ENCODE assay signal across 20 cellular contexts in genomic region chr1:181221078-181221477, GRCh38.
A peak's percentile ranks its signal among the peaks of the same experiment; 100 is the strongest.
DNase-seq lines count a peak whose midpoint lies in the region; ATAC-seq, FAIRE-seq and TF ChIP-seq lines count a peak whose summit lies in the region.
"Had no signal": no experiment of that assay in that cellular context is flagged by ENCODE, and none has a peak within 500 bp of the region (broad histone marks: within the 10 kb centered on the region; RNA-seq: fewer than 3 reads in every experiment).

No MANE protein-coding gene starts in this region.

- H3K9me3 ChIP-seq in HUES48 (ENCODE audit: control insufficient read depth, insufficient read depth, low read length) (no peaks in the 10 kb centered on the region), H1 (ENCODE audit: insufficient read depth in 2 of 2, low read depth in 1 of 2, low read length in 1 of 2) (no peaks in the 10 kb centered on the region), neuronal stem cell (replicated peaks in 1 of 2; ENCODE audit: control insufficient read depth in 2 of 2, insufficient read depth in 1 of 2, low read depth in 1 of 2, low read length in 2 of 2) (no peaks in the 10 kb centered on the region)

- H3K56ac ChIP-seq in H1 (replicated peaks; ENCODE audit: insufficient read length, low read depth, low read length) = no peak overlapping the region

- H3K4me3 Mint-ChIP-seq in activated CD4-positive, alpha-beta T cell treated with anti-CD3 and anti-CD28 coated beads for 36 hours = no peak overlapping the region
- H3K4me3 Mint-ChIP-seq: CD14-positive monocyte; CD4-positive, alpha-beta memory T cell; GM23338; H9 had no signal

- H3K79me1 ChIP-seq in H1 (ENCODE audit: low read depth, low read length) = no peaks in the 10 kb centered on the region
- H3K79me1 ChIP-seq in neuronal stem cell (ENCODE audit: low read depth, low read length) = no peaks in the 10 kb centered on the region

- H3K36me3 Mint-ChIP-seq in activated CD4-positive, alpha-beta T cell treated with anti-CD3 and anti-CD28 coated beads for 36 hours (ENCODE audit: low read depth) = no peaks in the 10 kb centered on the region
- H3K36me3 Mint-ChIP-seq: CD14-positive monocyte; CD4-positive, alpha-beta memory T cell; IgD-negative memory B cell had no signal

- no peak overlapping the region for H4K5ac ChIP-seq in H1 (ENCODE audit: insufficient read length, low read depth, low read length)

- ATAC-seq in left ventricle myocardium superior (peak; percentile 70), SK-N-SH treated with all-trans-retinoic acid at 6 μM for 48 hours (no peak)
- ATAC-seq in activated CD4-positive, alpha-beta T cell treated with anti-CD3 and anti-CD28 coated beads for 36 hours = no peak
- ATAC-seq: GM23338, HepG2 had no signal

- H3K36me3 ChIP-seq in HUES48 (ENCODE audit: control insufficient read depth, insufficient read depth, low read length) (no peaks in the 10 kb centered on the region), H1 (ENCODE audit: control insufficient read depth in 2 of 4, insufficient read depth in 4 of 4, low read length in 3 of 4) (no peaks in the 10 kb centered on the region), neuronal stem cell (replicated peaks in 1 of 2; ENCODE audit: control insufficient read depth in 2 of 2, insufficient read depth in 2 of 2, low read length in 2 of 2) (no peaks in the 10 kb centered on the region)
- H3K36me3 ChIP-seq: BLaER1 had no signal

- no peak overlapping the region for H3K9ac ChIP-seq in HUES48 (ENCODE audit: low read depth, low read length)
- H3K9ac ChIP-seq in H1 (replicated peaks in 1 of 4; ENCODE audit: extremely low read depth in 1 of 4, low read depth in 3 of 4, low read length in 3 of 4) = no peak overlapping the region
- no peak overlapping the region for H3K9ac ChIP-seq in neuronal stem cell (ENCODE audit: low read depth, low read length, poor library complexity)
- H3K9ac ChIP-seq: BLaER1 had no signal

- WGBS in H1 (ENCODE audit: extremely low coverage in 1 of 2, insufficient coverage in 1 of 2, insufficient read length in 1 of 2, insufficient replicate concordance in 2 of 2, low coverage in 1 of 2, low lambda C conversion rate in 2 of 2, missing lambda C conversion rate in 1 of 2), 2 experiments = 67% methylated on average over 5 of the region's 5 CpGs; no CpG with 5 or more reads in 1 of the 2 experiments
- no CpG with 5 or more reads among the region's 5 CpGs for WGBS in neuronal stem cell (ENCODE audit: extremely low coverage in 2 of 2, insufficient read length in 2 of 2, insufficient replicate concordance in 1 of 2), 2 donors

- TF ChIP-seq EP300 in H1 (IDR thresholded peaks at IDR 0.05; ENCODE audit: borderline replicate concordance in 1 of 2, low read depth in 2 of 2, low read length in 2 of 2) = no peak

- H3K23ac ChIP-seq in H1 (ENCODE audit: insufficient read length) (no peak overlapping the region), neuronal stem cell (ENCODE audit: low read depth, low read length, poor library complexity) (no peak overlapping the region)

- no peak overlapping the region for H4K91ac ChIP-seq in H1 (replicated peaks; ENCODE audit: insufficient read length, low read length)
- H4K91ac ChIP-seq in neuronal stem cell (ENCODE audit: low read depth, low read length, poor library complexity) = no peak overlapping the region

- H3K9me3 Mint-ChIP-seq in activated CD4-positive, alpha-beta T cell treated with anti-CD3 and anti-CD28 coated beads for 36 hours (ENCODE audit: low read depth) = peaks cover 5% of the 10 kb centered on the region

- H3K4me3 ChIP-seq in HUES48 (ENCODE audit: low read depth, low read length) = no peak overlapping the region
- no peak overlapping the region for H3K4me3 ChIP-seq in H1 (ENCODE audit: extremely low read depth in 1 of 4, insufficient read depth in 2 of 4, low read depth in 3 of 4, low read length in 4 of 4)
- no peak overlapping the region for H3K4me3 ChIP-seq in neuronal stem cell (ENCODE audit: low read length in 2 of 2)
- H3K4me3 ChIP-seq: BLaER1, GM23338 had no signal

- no peak for TF ChIP-seq POLR2A in H1 (IDR thresholded peaks at IDR 0.05; ENCODE audit: control extremely low read depth in 1 of 2, low read depth in 2 of 2, low read length in 2 of 2)

- peaks cover 8% of the 10 kb centered on the region for H3K27me3 Mint-ChIP-seq in activated CD4-positive, alpha-beta T cell treated with anti-CD3 and anti-CD28 coated beads for 36 hours

- TF ChIP-seq CTCF in H1 (IDR thresholded peaks at IDR 0.05; ENCODE audit: control extremely low read depth in 1 of 3, insufficient read depth in 1 of 3, low read depth in 1 of 3, low read length in 3 of 3) (no peak), GM10248 (IDR thresholded peaks at IDR 0.05; ENCODE audit: control extremely low read depth, extremely low read depth, low read depth, missing control alignments) (no peak)

- H3K4me2 ChIP-seq in H1 (ENCODE audit: insufficient read depth in 1 of 2, low read depth in 2 of 2, low read length in 2 of 2) (no peak overlapping the region), neuronal stem cell (ENCODE audit: insufficient read depth, low read length, poor library complexity, severe bottlenecking) (no peak overlapping the region)
- H3K4me2 ChIP-seq: BLaER1, GM23338 had no signal

- CTCF ChIA-PET in H1 (lab: Charles Lee; ENCODE audit: partially characterized antibody) = interaction anchor here (0.8 kb wide), 1 partner anchor 126 kb away, joined by 3 read pairs; no protein-coding TSS in a partner anchor
- CTCF ChIA-PET in GM10248 (lab: Yijun Ruan, JAX) = no interaction called here
- CTCF ChIA-PET in activated CD4-positive, alpha-beta T cell treated with anti-CD3 and anti-CD28 coated beads for 36 hours (lab: Charles Lee) = no interaction called here

- FAIRE-seq in H1 (lab: Jason Lieb, UNC) = no peak
- FAIRE-seq: A204.1, HepG2, HTR-8/SVneo had no signal

- no peaks in the 10 kb centered on the region for H4K20me1 ChIP-seq in H1 (replicated peaks in 1 of 2; ENCODE audit: control insufficient read depth in 1 of 2, insufficient read depth in 2 of 2, low read length in 2 of 2)
- H4K20me1 ChIP-seq: BLaER1 had no signal

- intact Hi-C loops in left ventricle myocardium superior (cut with micrococcal nuclease) = no loop called here
- intact Hi-C loops in activated CD4-positive, alpha-beta T cell treated with anti-CD3 and anti-CD28 coated beads for 36 hours (cut with DNase I, micrococcal nuclease) = no loop called here

- H3K79me2 ChIP-seq in H1 (ENCODE audit: control insufficient read depth in 1 of 2, insufficient read depth in 2 of 2, low read length in 2 of 2) = no peaks in the 10 kb centered on the region

- H3K4ac ChIP-seq in H1 (replicated peaks; ENCODE audit: insufficient read length, low read depth, low read length) (peak overlapping the region; percentile 45), neuronal stem cell (ENCODE audit: low read length) (no peak overlapping the region)

- no peak overlapping the region for H2BK120ac ChIP-seq in H1 (replicated peaks; ENCODE audit: low read depth, low read length)
- no peak overlapping the region for H2BK120ac ChIP-seq in neuronal stem cell (ENCODE audit: low read depth, low read length)

- H2BK15ac ChIP-seq in H1 (ENCODE audit: low read length) = no peak overlapping the region
- no peak overlapping the region for H2BK15ac ChIP-seq in neuronal stem cell (ENCODE audit: low read length)

- H3K18ac ChIP-seq in H1 (ENCODE audit: extremely low read depth, low read length) (no peak overlapping the region), neuronal stem cell (ENCODE audit: low read length) (peak overlapping the region; percentile 22)

- no peak overlapping the region for H2BK12ac ChIP-seq in H1 (ENCODE audit: low read depth, low read length)
- no peak overlapping the region for H2BK12ac ChIP-seq in neuronal stem cell (ENCODE audit: low read length)

- no peak overlapping the region for H3K27ac Mint-ChIP-seq in activated CD4-positive, alpha-beta T cell treated with anti-CD3 and anti-CD28 coated beads for 36 hours
- H3K27ac Mint-ChIP-seq: CD14-positive monocyte; CD4-positive, alpha-beta memory T cell; GM23338; H9; IgD-negative memory B cell had no signal

- 0 out of 2 replicates have a peak, but pooled peaks cover 2% of the 10 kb centered on the region for H3K23me2 ChIP-seq in H1 (ENCODE audit: low read depth, low read length)

- no peak overlapping the region for H2BK5ac ChIP-seq in H1 (ENCODE audit: low read depth, low read length)
- H2BK5ac ChIP-seq in neuronal stem cell (ENCODE audit: low read length) = peak overlapping the region; percentile 69

- H2AFZ ChIP-seq in H1 (ENCODE audit: low read length) (0 out of 2 replicates have a peak overlapping the region, but pooled peaks have one; percentile 6), neuronal stem cell (ENCODE audit: low read length) (no peak overlapping the region)
- H2AFZ ChIP-seq: GM23338 had no signal

- H2AK5ac ChIP-seq in H1 (ENCODE audit: low read depth, low read length) (no peak overlapping the region), neuronal stem cell (ENCODE audit: low read depth, low read length) (no peak overlapping the region)

- H3K4me1 Mint-ChIP-seq in activated CD4-positive, alpha-beta T cell treated with anti-CD3 and anti-CD28 coated beads for 36 hours = no peaks in the 10 kb centered on the region
- H3K4me1 Mint-ChIP-seq: CD14-positive monocyte; CD4-positive, alpha-beta memory T cell; IgD-negative memory B cell had no signal

- H4K8ac ChIP-seq in H1 (ENCODE audit: extremely low read depth, insufficient read depth, low read length) (no peak overlapping the region), neuronal stem cell (ENCODE audit: low read depth, low read length) (no peak overlapping the region)

- POLR2A ChIA-PET in H1 (lab: Charles Lee; ENCODE audit: partially characterized antibody) = no interaction called here
- POLR2A ChIA-PET in GM10248 (lab: Yijun Ruan, JAX) = no interaction called here
- POLR2A ChIA-PET in activated CD4-positive, alpha-beta T cell treated with anti-CD3 and anti-CD28 coated beads for 36 hours (lab: Charles Lee) = no interaction called here

- H3K14ac ChIP-seq in H1 (ENCODE audit: insufficient read length) (no peak overlapping the region), neuronal stem cell (ENCODE audit: low read length) (no peak overlapping the region)

- DNase-seq in H1 (ENCODE audit: low read depth in 1 of 2, low spot score in 2 of 2) (no peak), left ventricle myocardium superior (no peak), neuronal stem cell (ENCODE audit: low spot score) (no peak), GM10248 (ENCODE audit: extremely low spot score) (no peak)
- DNase-seq in activated CD4-positive, alpha-beta T cell treated with anti-CD3 and anti-CD28 coated beads for 36 hours = no peak
- DNase-seq: ACHN; CD4-positive, alpha-beta memory T cell; DMS153; DMS79; GDM1; H9 had no signal

- H3K27me3 ChIP-seq in HUES48 (ENCODE audit: control insufficient read depth, insufficient read depth, low read length) (no peaks in the 10 kb centered on the region), H1 (replicated peaks in 1 of 4; ENCODE audit: control insufficient read depth in 3 of 4, extremely low read depth in 1 of 4, insufficient read depth in 3 of 4, low read length in 3 of 4) (no peaks in the 10 kb centered on the region), neuronal stem cell (ENCODE audit: control insufficient read depth in 3 of 3, insufficient read depth in 3 of 3, low read depth in 1 of 3, low read length in 3 of 3) (no peaks in the 10 kb centered on the region)
- H3K27me3 ChIP-seq: BLaER1 had no signal

- no peak overlapping the region for H2BK20ac ChIP-seq in H1 (ENCODE audit: low read length)

- TF ChIP-seq RAD21 in H1 (IDR thresholded peaks at IDR 0.05 in 1 of 2, conservative IDR thresholded peaks at IDR 0.05 in 1 of 2; ENCODE audit: low read depth in 2 of 2, low read length in 2 of 2) = no peak

- H3K4me1 ChIP-seq in HUES48 (ENCODE audit: control insufficient read depth, insufficient read depth, low read length) = peaks cover 15% of the 10 kb centered on the region
- peaks cover 2 to 4% (median 3%) of the 10 kb centered on the region in 4 experiments; a peak in 3 of 7 replicates for H3K4me1 ChIP-seq in H1 (replicated peaks in 1 of 4; ENCODE audit: control insufficient read depth in 3 of 4, insufficient read depth in 4 of 4, low read length in 3 of 4)
- peaks cover 0 to 3% of the 10 kb centered on the region in 2 donors for H3K4me1 ChIP-seq in neuronal stem cell (ENCODE audit: control insufficient read depth in 2 of 2, insufficient read depth in 1 of 2, low read depth in 1 of 2, low read length in 2 of 2)
- H3K4me1 ChIP-seq: BLaER1 had no signal

- H3K27ac ChIP-seq in HUES48 (ENCODE audit: low read depth, low read length) = peak overlapping the region; percentile 12
- H3K27ac ChIP-seq in H1 (ENCODE audit: low read depth, low read length) = no peak overlapping the region
- H3K27ac ChIP-seq in neuronal stem cell (replicated peaks; ENCODE audit: low read length) = no peak overlapping the region
- H3K27ac ChIP-seq: BLaER1 had no signal
